ENCODE assay signal across 25 cellular contexts in the genomic region with DNA sequence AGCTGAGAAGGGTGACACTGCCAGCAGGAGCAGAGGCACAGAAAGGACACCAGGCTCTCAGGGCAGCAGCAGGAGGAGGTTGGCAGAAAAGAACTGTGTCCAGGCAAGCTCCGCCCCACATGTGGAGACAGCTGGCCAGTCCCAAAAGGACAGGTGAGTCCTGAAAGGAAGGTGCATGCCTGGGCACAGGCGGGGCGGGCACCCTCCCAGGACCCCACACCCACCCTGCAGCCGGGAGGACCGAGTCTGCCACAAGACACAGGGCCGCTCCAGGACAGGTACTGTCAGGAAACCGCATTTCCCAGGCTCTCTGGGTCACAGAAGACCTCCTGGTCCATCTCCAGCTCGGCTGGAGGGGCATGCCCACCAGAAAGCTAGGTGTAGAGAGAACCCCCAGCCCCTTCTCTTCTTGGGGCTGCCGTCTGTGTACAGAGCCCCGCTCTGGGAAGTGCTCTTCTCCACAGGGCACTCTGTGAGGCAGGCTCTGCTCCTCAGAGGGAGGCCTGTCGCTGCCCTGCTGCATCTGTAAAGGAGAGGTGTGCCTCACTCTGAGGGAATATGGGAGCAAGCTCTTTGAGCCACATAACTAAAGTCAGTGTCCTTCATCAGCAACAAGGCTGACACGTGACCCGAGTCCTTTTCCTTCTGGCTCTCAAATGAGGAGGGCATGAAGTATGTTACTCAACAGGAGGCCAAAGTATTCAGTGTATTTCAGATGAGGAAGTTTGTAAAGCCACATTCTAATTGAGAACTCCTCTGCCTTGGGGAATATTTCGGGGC. TPM values are rescaled to one million over a fixed set of nuclear protein-coding genes. Genes with fewer than 3 reads are reported as not detected.
DNase-seq lines count a peak whose midpoint lies in the region; ATAC-seq, FAIRE-seq and TF ChIP-seq lines count a peak whose summit lies in the region.
"Had no signal": no experiment of that assay in that cellular context is flagged by ENCODE, and none has a peak within 500 bp of the region (broad histone marks: within the 10 kb centered on the region; RNA-seq: fewer than 3 reads in every experiment).

No MANE protein-coding gene starts in this region.

- H3K9ac ChIP-seq in K562 (ENCODE audit: insufficient read depth in 1 of 2, low read depth in 2 of 2, low read length in 2 of 2), result peak overlapping the region in 1 of 2 experiments; percentile 13; a peak in 1 of 4 replicates

- H4K20me1 ChIP-seq in K562 (replicated peaks; ENCODE audit: control insufficient read depth, insufficient read depth, low read length), result no peaks in the 10 kb centered on the region; the same call in 1 of the 2 replicates

- in situ Hi-C loops in K562 (cut with MboI), result no loop called here

- CTCF ChIA-PET in K562 (lab: Yijun Ruan, JAX; ENCODE audit: low intra/inter-chr PET ratio), result no interaction called here

- 20% methylated on average over 14 of the region's 14 CpGs for WGBS in K562 (ENCODE audit: insufficient coverage, low coverage, missing lambda C conversion rate)

- no peaks in the 10 kb centered on the region for H3K79me2 ChIP-seq in K562 (ENCODE audit: control insufficient read depth, insufficient read depth, low read length)

- BruUV-seq in K562 (replicated peaks; lab: Mats Ljungman, UMichigan), result no TSS peak

- peak; percentile 78 for DNase-seq in GF-D8 (lab: John Stamatoyannopoulos, UW)
- DNase-seq in NOMO-1 (lab: John Stamatoyannopoulos, UW; ENCODE audit: unreplicated experiment in 2 of 2), result peak; percentile 71 to 74
- peak in 2 of 4 experiments; percentile 33 to 37 for DNase-seq in K562 (ENCODE audit: extremely low read depth in 1 of 4, low spot score in 3 of 4)
- no peak for DNase-seq in activated CD4-positive, CD25-positive, alpha-beta regulatory T cell (lab: John Stamatoyannopoulos, UW)
- DNase-seq in foreskin melanocyte, result no peak
- no peak for DNase-seq in hypothalamus (lab: John Stamatoyannopoulos, UW)
- DNase-seq: activated B cell treated with CpG ODN at 0.5 μM for 24 hours; activated CD4-positive, alpha-beta T cell treated with anti-CD3 and anti-CD28 coated beads, Interleukin-2, amount 50 U/mL, for 48 hours; activated naive CD4-positive, alpha-beta T cell treated with anti-CD3 and anti-CD28 coated beads, Interleukin-2, amount 10 ng/mL, durations not matched to agents 7 days and 5 days; IMR-90; kidney glomerular epithelial cell; NCI-H1417 treated with DMSO at 0.1 percent for 48 hours; NCI-H2081 treated with DMSO at 0.1 percent for 48 hours; NCI-H226; NCI-H774; stimulated activated CD4-positive, alpha-beta T cell treated with anti-CD3 and anti-CD28 coated beads, Interleukin-15, amount 100 ng/mL, for 24 hours; stimulated activated naive CD4-positive, alpha-beta T cell treated with Interleukin-2 at 50 U/mL for 16 hours; SW 1271; T1000; testis had no signal

- no peak overlapping the region for H3K4me2 ChIP-seq in K562 (ENCODE audit: insufficient read depth, low read length)

- H3K4me3 ChIP-seq in K562 (no peak overlapping the region), neutrophil (ENCODE audit: low read depth in 1 of 2, low read length in 1 of 2) (peak overlapping the region; percentile 25 to 38)
- H3K4me3 ChIP-seq: lung, prostate gland, testis had no signal

- H3K4me1 ChIP-seq in K562 (replicated peaks in 1 of 2; ENCODE audit: control insufficient read depth in 2 of 2, insufficient read depth in 2 of 2, low read length in 2 of 2) (peaks cover 4 to 6% of the 10 kb centered on the region in 2 experiments; a peak in 4 of 5 replicates), neutrophil (ENCODE audit: control insufficient read depth in 1 of 2, insufficient read depth in 1 of 2, low read depth in 1 of 2, low read length in 1 of 2) (peaks cover 55 to 58% of the 10 kb centered on the region in 2 experiments)
- H3K4me1 ChIP-seq: prostate gland, testis had no signal

- TF ChIP-seq EP300 in K562 (IDR thresholded peaks at IDR 0.05; ENCODE audit: low read length), result no peak

- no peak for FAIRE-seq in K562 (lab: Jason Lieb, UNC)
- FAIRE-seq: H1 had no signal

- TF ChIP-seq RAD21 in K562 (CRISPR knock-in tag; conservative IDR thresholded peaks at IDR 0.05 in 1 of 2, IDR thresholded peaks at IDR 0.05 in 1 of 2), result no peak

- POLR2A ChIA-PET in K562 (lab: Yijun Ruan, JAX), result interaction anchor here (0.5 to 3.8 kb wide), 11 partner anchors 10 to 320 kb away, joined by 3 to 21 read pairs (median 4); no protein-coding TSS in a partner anchor

- TF ChIP-seq POLR2A in K562 (conservative IDR thresholded peaks at IDR 0.05), result no peak

- no peaks in the 10 kb centered on the region for H3K36me3 ChIP-seq in K562 (ENCODE audit: control insufficient read depth, insufficient read depth, low read length)
- H3K36me3 ChIP-seq in neutrophil, result peaks cover 31% of the 10 kb centered on the region
- H3K36me3 ChIP-seq: prostate gland had no signal

- peak; percentile 40 for ATAC-seq in K562
- ATAC-seq in HG03139 (IDR thresholded peaks at IDR 0.05; ENCODE audit: unreplicated experiment), result no peak

- no peaks in the 10 kb centered on the region for H3K9me1 ChIP-seq in K562 (ENCODE audit: control insufficient read depth, insufficient read depth, low read length)

- H3K27me3 ChIP-seq in K562 (ENCODE audit: control insufficient read depth in 2 of 2, insufficient read depth in 2 of 2, low read length in 2 of 2) (peaks cover 32 to 53% of the 10 kb centered on the region in 2 experiments; a peak in 4 of 5 replicates), neutrophil (no peaks in the 10 kb centered on the region)
- H3K27me3 ChIP-seq: testis had no signal

- no peak overlapping the region for H2AFZ ChIP-seq in K562 (ENCODE audit: low read depth, low read length)

- H3K27ac ChIP-seq in K562 (ENCODE audit: extremely low read depth, low read depth, low read length), result no peak overlapping the region
- peak overlapping the region; percentile 86 for H3K27ac ChIP-seq in neutrophil
- H3K27ac ChIP-seq: prostate gland, testis had no signal

- TF ChIP-seq CTCF in K562 (IDR thresholded peaks at IDR 0.05 in 2 of 3, conservative IDR thresholded peaks at IDR 0.05 in 1 of 3; ENCODE audit: insufficient read depth in 2 of 3, low read depth in 1 of 3, low read length in 3 of 3) (no peak), neutrophil (IDR thresholded peaks at IDR 0.05) (no peak)

- no peaks in the 10 kb centered on the region for H3K9me3 ChIP-seq in K562 (replicated peaks; ENCODE audit: control insufficient read depth, insufficient read depth, low read depth, low read length)
- no peaks in the 10 kb centered on the region for H3K9me3 ChIP-seq in neutrophil
- H3K9me3 ChIP-seq: prostate gland, testis had no signal

- intact Hi-C loops in K562 (cut with micrococcal nuclease), result no loop called here

TF ChIP-seq in K562, 482 proteins besides CTCF, POLR2A, EP300 and RAD21 (continues in another document):
- peak in 1 of 2 experiments; percentile 8 for TF ChIP-seq E2F6 (IDR thresholded peaks at IDR 0.05; ENCODE audit: borderline replicate concordance in 1 of 2, extremely low read depth in 1 of 2, insufficient read depth in 1 of 2, insufficient read length in 1 of 2, low read depth in 1 of 2, low read length in 1 of 2, poor library complexity in 1 of 2, severe bottlenecking in 1 of 2)
- no peak for TF ChIP-seq PHF8 (IDR thresholded peaks at IDR 0.05; ENCODE audit: borderline replicate concordance, low read length)
- no peak for TF ChIP-seq TGIF2 (CRISPR knock-in tag; IDR thresholded peaks at IDR 0.05)
- 0 out of 2 replicates have a peak, but pooled peaks have one; percentile 6 for TF ChIP-seq SMC3 (conservative IDR thresholded peaks at IDR 0.05; ENCODE audit: insufficient read depth, low read depth, low read length)
- TF ChIP-seq ZNF561 (CRISPR knock-in tag; conservative IDR thresholded peaks at IDR 0.05), result no peak
- peak; percentile 19 for TF ChIP-seq ZNF699 (CRISPR knock-in tag; IDR thresholded peaks at IDR 0.05; ENCODE audit: insufficient replicate concordance)
- TF ChIP-seq HNRNPL (IDR thresholded peaks at IDR 0.05; ENCODE audit: low read depth, low read length), result no peak
- peak; percentile 64; the same call in 1 of the 2 replicates for TF ChIP-seq PHTF2 (CRISPR knock-in tag; IDR thresholded peaks at IDR 0.05)
- TF ChIP-seq ZNF263 (CRISPR knock-in tag; IDR thresholded peaks at IDR 0.05; ENCODE audit: borderline replicate concordance), result 0 out of 2 replicates have a peak, but pooled peaks have one; percentile 24
- TF ChIP-seq ZNF184 (CRISPR knock-in tag; IDR thresholded peaks at IDR 0.05), result 0 out of 2 replicates have a peak, but pooled peaks have one; percentile 14
- TF ChIP-seq CHD1 (IDR thresholded peaks at IDR 0.05; ENCODE audit: low read length), result peak; percentile 28
- TF ChIP-seq ZNF384 (IDR thresholded peaks at IDR 0.05; ENCODE audit: low read depth, low read length), result no peak

RNA-seq across cellular contexts. Expression of gene CLTCL1, which starts 50.5 kb away (rescaled TPM):
- 78.7 and 79.9 TPM in 2 replicates for total RNA-seq in K562 (2011; cell fraction: chromatin; rRNA removed; ENCODE audit: low replicate concordance)
- 32.0 and 34.7 TPM in 2 replicates for total RNA-seq in K562 (2011; cell fraction: nucleolus; rRNA removed)
- 23.7 and 38.1 TPM in 2 replicates for total RNA-seq in K562 (2011; cell fraction: nucleoplasm; rRNA removed)
- 4.3 and 5.4 TPM in 2 replicates for total RNA-seq in K562 (2014; rRNA removed)
- total RNA-seq in K562 (2014; rRNA removed; fragmentation: Illumina TruSeq; extraction: Trizol), result 4.2 and 4.6 TPM in 2 replicates
- 3.6 and 4.5 TPM in 2 replicates for total RNA-seq in K562 (2015; rRNA removed; fragmentation: Illumina TruSeq; extraction: Trizol)
- 8.5 and 8.8 TPM in 2 replicates for total RNA-seq in K562 (2021)
- 11.7 and 17.0 TPM in 2 replicates for polyA plus RNA-seq in K562 (2011; rRNA removed)
- 10.3 and 14.5 TPM in 2 replicates for polyA plus RNA-seq in K562 (2011; cell fraction: cytosol; rRNA removed)
- 41.1 and 49.0 TPM in 2 replicates for polyA plus RNA-seq in K562 (2011; cell fraction: nucleus; rRNA removed)
- polyA plus RNA-seq in K562 (2012), result 5.7 and 18.7 TPM in 2 replicates
- polyA plus RNA-seq in K562 (2014; fragmentation: Illumina TruSeq; extraction: Trizol), result 4.3 and 5.0 TPM in 2 replicates
- polyA plus RNA-seq in K562 (2014; fragmentation: Nextera tagmentation; extraction: Ambion mirVana), result 1 to 10 TPM; 1.1 to 2.1 TPM
- 5.8 and 8.8 TPM in 2 replicates for polyA plus RNA-seq in K562 (2014; rRNA removed)
- polyA minus RNA-seq in K562 (2011; rRNA and poly(A)+ RNA removed), result 25.0 and 27.6 TPM in 2 replicates
- 12.9 and 15.0 TPM in 2 replicates for polyA minus RNA-seq in K562 (2011; cell fraction: cytosol; rRNA and poly(A)+ RNA removed)
- polyA minus RNA-seq in K562 (2011; cell fraction: nucleus; rRNA and poly(A)+ RNA removed), result 18.0 and 35.4 TPM in 2 replicates

Comparison
In these comparisons a context has a peak if more than half of its experiments do, and no peak if none do; other contexts are left out.
1. DNase-seq: peak in GF-D8 (single experiment) and NOMO-1 (2 of 2); none in activated CD4-positive, CD25-positive, alpha-beta regulatory T cell (0 of 4), foreskin melanocyte (single experiment) and hypothalamus (0 of 51).